12 cellular contexts compared by ENCODE assay signal in the genomic region with DNA sequence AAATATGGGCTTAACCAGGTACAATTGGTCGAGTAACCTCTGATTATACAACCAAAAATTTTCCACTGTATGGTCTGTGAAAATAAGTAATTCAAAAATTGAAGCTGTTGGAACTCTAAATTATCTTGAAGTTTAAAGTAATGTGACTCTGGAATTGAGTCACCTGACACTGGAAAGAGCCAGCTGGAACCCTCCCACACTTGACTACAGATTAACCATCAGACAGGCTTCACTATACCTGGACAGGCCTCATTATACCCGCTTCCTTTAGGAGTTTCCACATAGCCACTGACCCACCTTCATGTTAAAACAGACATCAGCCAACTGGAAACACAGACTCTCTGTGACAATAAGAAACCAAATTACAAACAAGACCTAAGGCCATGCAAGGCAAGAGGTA. TPM values are rescaled to one million over a fixed set of nuclear protein-coding genes. Genes with fewer than 3 reads are reported as not detected.
DNase-seq lines count a peak whose midpoint lies in the region; ATAC-seq and TF ChIP-seq lines count a peak whose summit lies in the region.
"Had no signal": no experiment of that assay in that cellular context is flagged by ENCODE, and none has a peak within 500 bp of the region (broad histone marks: within the 10 kb centered on the region; RNA-seq: fewer than 3 reads in every experiment).

No MANE protein-coding gene starts in this region.

- H3K4me1 ChIP-seq in Caco-2 (no peaks in the 10 kb centered on the region), RWPE2 (ENCODE audit: insufficient read depth, poor library complexity, severe bottlenecking) (no peaks in the 10 kb centered on the region), osteoblast (ENCODE audit: insufficient read depth, low read length) (peaks cover 6% of the 10 kb centered on the region), A673 (ENCODE audit: insufficient read depth, low read length, poor library complexity, severe bottlenecking) (no peaks in the 10 kb centered on the region), mesendoderm (ENCODE audit: control insufficient read depth, low read depth, low read length) (no peaks in the 10 kb centered on the region)
- H3K4me1 ChIP-seq: SJSA1 had no signal

- no peak overlapping the region for H2BK5ac ChIP-seq in mesendoderm (ENCODE audit: low read length)

- no peaks in the 10 kb centered on the region for H3K27me3 ChIP-seq in Caco-2 (replicated peaks; ENCODE audit: control insufficient read depth, insufficient read depth, low read length)
- H3K27me3 ChIP-seq in RWPE2 (ENCODE audit: insufficient read depth, poor library complexity, severe bottlenecking), result no peaks in the 10 kb centered on the region
- H3K27me3 ChIP-seq in osteoblast (ENCODE audit: insufficient read depth, low read length), result no peaks in the 10 kb centered on the region
- no peaks in the 10 kb centered on the region for H3K27me3 ChIP-seq in A673 (replicated peaks; ENCODE audit: insufficient read depth, low read depth, low read length, poor library complexity)
- no peaks in the 10 kb centered on the region for H3K27me3 ChIP-seq in mesendoderm (ENCODE audit: insufficient read depth, low read length, poor library complexity)
- H3K27me3 ChIP-seq: SJSA1, vagina had no signal

- H3K4me3 Mint-ChIP-seq in Caco-2 (ENCODE audit: unreplicated experiment), result peak overlapping the region; percentile 50

- no peak overlapping the region for H2BK120ac ChIP-seq in mesendoderm (ENCODE audit: low read depth, low read length)

- H3K79me2 ChIP-seq in osteoblast (ENCODE audit: insufficient read depth, low read length) (peaks cover 24% of the 10 kb centered on the region), mesendoderm (ENCODE audit: control insufficient read depth, insufficient read depth, low read length) (no peaks in the 10 kb centered on the region)

- BruUV-seq in Caco-2 (replicated peaks; lab: Mats Ljungman, UMichigan), result TSS peak; percentile 64
- BruUV-seq in A673 (replicated peaks; lab: Mats Ljungman, UMichigan), result no TSS peak

- WGBS in mesendoderm (ENCODE audit: extremely low coverage, insufficient coverage, low lambda C conversion rate), result no CpG with 5 or more reads among the region's 2 CpGs

- H3K9me3 ChIP-seq in Caco-2 (no peaks in the 10 kb centered on the region), RWPE2 (ENCODE audit: severe bottlenecking) (no peaks in the 10 kb centered on the region), osteoblast (ENCODE audit: low read depth, low read length) (no peaks in the 10 kb centered on the region), A673 (ENCODE audit: low read depth, low read length, poor library complexity, severe bottlenecking) (no peaks in the 10 kb centered on the region)
- H3K9me3 ChIP-seq: vagina had no signal

- DNase-seq in Caco-2 (no peak), RWPE2 (ENCODE audit: low spot score) (no peak), fibroblast of mammary gland (ENCODE audit: low read depth) (no peak), osteoblast (ENCODE audit: insufficient read length, low spot score, missing footprints) (peak; percentile 62), A673 (ENCODE audit: low spot score) (no peak), mesendoderm (no peak), COLO668 (lab: John Stamatoyannopoulos, UW; ENCODE audit: unreplicated experiment) (no peak)
- DNase-seq: NCI-H1436; stimulated activated CD4-positive, alpha-beta T cell treated with anti-CD3 and anti-CD28 coated beads, Interleukin-15, amount 100 ng/mL, for 24 hours had no signal

- H3K56ac ChIP-seq in mesendoderm (ENCODE audit: low read length), result no peak overlapping the region

- no peaks in the 10 kb centered on the region for H3K79me1 ChIP-seq in mesendoderm (ENCODE audit: low read length)

- H4K20me1 ChIP-seq in osteoblast (ENCODE audit: insufficient read depth, low read length), result no peaks in the 10 kb centered on the region

- no peak overlapping the region for H3K9ac ChIP-seq in mesendoderm (ENCODE audit: low read length)

- no peak overlapping the region for H2AFZ ChIP-seq in osteoblast (ENCODE audit: low read length)

- no peak overlapping the region for H3K18ac ChIP-seq in mesendoderm (ENCODE audit: low read length)

- no peaks in the 10 kb centered on the region for H3K9me3 Mint-ChIP-seq in Caco-2 (ENCODE audit: unreplicated experiment)

- no peak overlapping the region for H3K27ac Mint-ChIP-seq in Caco-2 (ENCODE audit: unreplicated experiment)

- CTCF ChIA-PET in Caco-2 (lab: Charles Lee), result no interaction called here
- CTCF ChIA-PET in A673 (lab: Charles Lee), result no interaction called here

- H3K36me3 ChIP-seq in Caco-2 (ENCODE audit: control insufficient read depth, insufficient read depth, low read length), result no peaks in the 10 kb centered on the region
- H3K36me3 ChIP-seq in RWPE2 (ENCODE audit: low read depth), result no peaks in the 10 kb centered on the region
- H3K36me3 ChIP-seq in osteoblast (ENCODE audit: insufficient read depth, low read length), result no peaks in the 10 kb centered on the region
- H3K36me3 ChIP-seq in A673 (ENCODE audit: insufficient read depth, low read length, poor library complexity, severe bottlenecking), result no peaks in the 10 kb centered on the region
- no peaks in the 10 kb centered on the region for H3K36me3 ChIP-seq in mesendoderm (ENCODE audit: control insufficient read depth, insufficient read depth, low read length)

- H3K4me2 ChIP-seq in osteoblast (ENCODE audit: insufficient read depth, low read length) (peak overlapping the region; percentile 94), mesendoderm (ENCODE audit: low read length) (no peak overlapping the region)

- H3K23ac ChIP-seq in mesendoderm (ENCODE audit: low read length), result no peak overlapping the region

- no peaks in the 10 kb centered on the region for H3K27me3 Mint-ChIP-seq in Caco-2 (ENCODE audit: insufficient read depth, unreplicated experiment)

- POLR2A ChIA-PET in Caco-2 (lab: Charles Lee), result no interaction called here
- POLR2A ChIA-PET in A673 (lab: Charles Lee; ENCODE audit: low non-redundant PET), result no interaction called here

- H2AK5ac ChIP-seq in mesendoderm (ENCODE audit: low read length), result no peak overlapping the region

- no peak overlapping the region for H3K4me3 ChIP-seq in Caco-2 (ENCODE audit: low read depth, low read length)
- H3K4me3 ChIP-seq in RWPE2 (ENCODE audit: severe bottlenecking), result peak overlapping the region; percentile 85
- H3K4me3 ChIP-seq in fibroblast of mammary gland (ENCODE audit: control insufficient read depth, low read depth, low read length), result peak overlapping the region; percentile 81
- peak overlapping the region; percentile 96 for H3K4me3 ChIP-seq in osteoblast (ENCODE audit: insufficient read depth, low read length)
- H3K4me3 ChIP-seq in A673 (ENCODE audit: low read depth, low read length, poor library complexity, severe bottlenecking), result no peak overlapping the region
- H3K4me3 ChIP-seq in mesendoderm (ENCODE audit: low read length), result no peak overlapping the region

- H3K4ac ChIP-seq in mesendoderm (ENCODE audit: low read depth, low read length), result no peak overlapping the region

- H4K8ac ChIP-seq in mesendoderm (ENCODE audit: low read depth, low read length), result no peak overlapping the region

- H3K4me1 Mint-ChIP-seq in Caco-2 (ENCODE audit: low read depth, unreplicated experiment), result peaks cover 6% of the 10 kb centered on the region

- no peak overlapping the region for H4K5ac ChIP-seq in mesendoderm (ENCODE audit: low read length)

- TF ChIP-seq CTCF in Caco-2 (IDR thresholded peaks at IDR 0.05; ENCODE audit: insufficient read depth in 1 of 2, low read depth in 1 of 2, low read length in 1 of 2, severe bottlenecking in 1 of 2, unreplicated experiment in 1 of 2) (no peak), RWPE2 (IDR thresholded peaks at IDR 0.05; ENCODE audit: poor library complexity, severe bottlenecking) (no peak), fibroblast of mammary gland (conservative IDR thresholded peaks at IDR 0.05; ENCODE audit: control insufficient read depth, insufficient read depth, low read depth, low read length) (no peak), osteoblast (IDR thresholded peaks at IDR 0.05; ENCODE audit: extremely low read depth, low read depth, low read length) (no peak), A673 (conservative IDR thresholded peaks at IDR 0.05; ENCODE audit: low read depth, low read length) (no peak)

- H3K36me3 Mint-ChIP-seq in Caco-2 (ENCODE audit: insufficient read depth, unreplicated experiment), result peaks cover 7% of the 10 kb centered on the region

- no peak overlapping the region for H3K27ac ChIP-seq in RWPE2 (ENCODE audit: poor library complexity, severe bottlenecking)
- no peak overlapping the region for H3K27ac ChIP-seq in osteoblast (ENCODE audit: low read depth, low read length)
- H3K27ac ChIP-seq in A673 (ENCODE audit: low read depth, low read length, poor library complexity, severe bottlenecking), result no peak overlapping the region
- no peak overlapping the region for H3K27ac ChIP-seq in mesendoderm (ENCODE audit: low read depth, low read length)
- H3K27ac ChIP-seq: SJSA1 had no signal

- no peak overlapping the region for H2BK15ac ChIP-seq in mesendoderm (replicated peaks; ENCODE audit: low read depth)

- intact Hi-C loops in Caco-2 (cut with micrococcal nuclease; ENCODE audit: unreplicated experiment), result no loop called here
- intact Hi-C loops in A673 (cut with micrococcal nuclease; ENCODE audit: unreplicated experiment), result no loop called here

- no peak for ATAC-seq in RWPE2 (ENCODE audit: low read depth)
- ATAC-seq in HG02870 (IDR thresholded peaks at IDR 0.05; ENCODE audit: unreplicated experiment), result no peak

RNA-seq across cellular contexts. Expression of a gene that starts 1.3 kb away (rescaled TPM):
- total RNA-seq in Caco-2 (2022) (0.75 and 1.3 TPM in 2 replicates), osteoblast (4.1 and 5.1 TPM in 2 replicates), A673 (2021) (2.2 and 3.0 TPM in 2 replicates)
- 1.1 TPM for polyA plus RNA-seq in mesendoderm (2013, experiment 1 of 2)
- 0.59 TPM for polyA plus RNA-seq in mesendoderm (2013, experiment 2 of 2)

RNA-seq across cellular contexts. Expression of a gene that starts 18.6 kb away (rescaled TPM):
- total RNA-seq in Caco-2 (2022) (0.32 and 0.60 TPM in 2 replicates), osteoblast (0.29 and 0.36 TPM in 2 replicates), A673 (2021) (1.3 and 1.5 TPM in 2 replicates)
- 1.2 TPM for polyA plus RNA-seq in mesendoderm (2013, experiment 1 of 2)
- polyA plus RNA-seq in mesendoderm (2013, experiment 2 of 2), result 1.5 TPM

RNA-seq across cellular contexts. Expression of a gene that starts 30.3 kb away (rescaled TPM):
- total RNA-seq in Caco-2 (2022), result 0.72 and 1.0 TPM in 2 replicates
- total RNA-seq in osteoblast, result 10.0 and 10.9 TPM in 2 replicates
- total RNA-seq in A673 (2021), result 1.5 TPM in 2 replicates
- 2.6 TPM for polyA plus RNA-seq in mesendoderm (2013, experiment 1 of 2)
- polyA plus RNA-seq in mesendoderm (2013, experiment 2 of 2), result 2.3 TPM

Comparison
In these comparisons a context has a peak if more than half of its experiments do, and no peak if none do; other contexts are left out.
1. H3K4me3 ChIP-seq: peak in RWPE2 (single experiment), fibroblast of mammary gland (single experiment) and osteoblast (single experiment); none in Caco-2 (single experiment), A673 (single experiment) and mesendoderm (single experiment).